Comparison of ENCODE assay signal across 8 cellular contexts in the genomic region with DNA sequence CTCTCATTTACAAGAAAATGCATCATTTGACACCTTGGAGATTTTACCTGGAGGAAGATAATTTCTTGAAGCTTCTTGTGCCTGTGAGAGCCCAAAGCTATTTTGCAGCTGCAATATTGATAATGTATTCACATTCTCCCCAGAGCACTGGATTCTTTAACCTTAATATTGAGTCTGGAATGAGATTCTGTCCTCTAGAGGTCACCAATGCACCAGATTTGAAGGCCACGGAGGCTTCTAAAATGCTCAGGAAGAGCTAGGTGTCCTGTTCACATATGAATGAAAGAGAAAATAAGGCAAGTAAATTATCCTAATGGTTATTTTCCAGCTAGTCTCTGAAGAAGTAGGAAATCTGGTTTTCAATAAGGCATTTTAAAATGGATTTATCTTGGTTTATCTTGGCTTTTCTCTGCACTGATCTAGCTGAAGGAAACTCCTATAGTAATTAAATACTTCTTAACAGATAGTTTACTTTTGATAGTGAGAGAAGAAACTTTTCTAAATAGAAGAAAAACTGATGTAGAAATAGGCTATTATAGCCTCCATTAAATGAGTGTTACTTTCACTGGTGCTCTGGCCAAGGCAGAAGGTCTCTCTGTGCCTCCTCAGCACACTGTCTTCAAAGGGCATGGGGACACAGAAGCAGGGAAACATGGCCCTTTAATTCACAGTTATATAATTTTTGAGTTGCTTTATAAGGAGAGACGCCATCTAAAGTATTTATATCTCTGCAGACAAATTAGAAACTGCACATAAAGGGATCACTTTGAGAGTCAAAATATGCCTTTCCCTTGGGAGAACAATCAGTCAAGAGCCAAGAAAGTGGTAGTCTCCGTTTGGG.
DNase-seq lines count a peak whose midpoint lies in the region; ATAC-seq and TF ChIP-seq lines count a peak whose summit lies in the region.

No MANE protein-coding gene starts in this region.

- no CpG with 5 or more reads among the region's 3 CpGs for WGBS in iPS DF 6.9 (ENCODE audit: insufficient coverage, insufficient read length)
- 53% methylated on average over 3 of the region's 3 CpGs for WGBS in smooth muscle cell (ENCODE audit: low lambda C conversion rate)

- in situ Hi-C loops in astrocyte of the spinal cord (cut with HindIII; ENCODE audit: low sequenced_read_pairs) = loop anchor here (25.0 kb wide), 1 partner anchor 683 kb away; a partner anchor contains a TSS

- ATAC-seq in Right ventricle myocardium inferior = peak; percentile 79
- peak; percentile 72 for ATAC-seq in HG02798 (IDR thresholded peaks at IDR 0.05; ENCODE audit: poor library complexity, unreplicated experiment)
- no peak for ATAC-seq in T-helper 17 cell

- H3K4me1 ChIP-seq in iPS DF 6.9 (ENCODE audit: control insufficient read depth, insufficient read depth, low read length) = no peaks in the 10 kb centered on the region
- H3K4me1 ChIP-seq in smooth muscle cell (ENCODE audit: low read depth) = peaks cover 11% of the 10 kb centered on the region

- H3K36me3 Mint-ChIP-seq in T-helper 17 cell (ENCODE audit: low read depth) = no peaks in the 10 kb centered on the region

- peaks cover 3% of the 10 kb centered on the region for H3K4me1 Mint-ChIP-seq in T-helper 17 cell

- H3K9me3 ChIP-seq in iPS DF 6.9 (ENCODE audit: control insufficient read depth, insufficient read depth, low read length) = no peaks in the 10 kb centered on the region
- H3K9me3 ChIP-seq in smooth muscle cell (replicated peaks; ENCODE audit: low read depth) = no peaks in the 10 kb centered on the region
- H3K9me3 ChIP-seq in T-helper 17 cell (ENCODE audit: control insufficient read depth, low read length, poor library complexity, severe bottlenecking) = no peaks in the 10 kb centered on the region

- H3K79me2 ChIP-seq in smooth muscle cell (ENCODE audit: low read depth) = no peaks in the 10 kb centered on the region

- H3K27ac ChIP-seq in iPS DF 6.9 (ENCODE audit: low read length) = no peak overlapping the region
- no peak overlapping the region for H3K27ac ChIP-seq in smooth muscle cell (ENCODE audit: low read depth)

- no peak for DNase-seq in Right ventricle myocardium inferior (ENCODE audit: missing footprints)
- no peak for DNase-seq in cardiac septum (ENCODE audit: low spot score)
- peak; percentile 77 for DNase-seq in NCI-H748 (lab: John Stamatoyannopoulos, UW; ENCODE audit: unreplicated experiment)
- peak; percentile 88 for DNase-seq in astrocyte of the spinal cord (ENCODE audit: low read depth, low spot score)
- DNase-seq in iPS DF 6.9 (ENCODE audit: low read depth, low spot score) = peak; percentile 27
- DNase-seq in smooth muscle cell (lab: John Stamatoyannopoulos, UW; ENCODE audit: unreplicated experiment) = no peak
- no peak for DNase-seq in T-helper 17 cell

- TF ChIP-seq CTCF in astrocyte of the spinal cord (IDR thresholded peaks at IDR 0.05; ENCODE audit: low read depth, low read length) (peak; percentile 58), smooth muscle cell (IDR thresholded peaks at IDR 0.05; ENCODE audit: borderline replicate concordance, insufficient read depth, poor library complexity, severe bottlenecking) (peak; percentile 77)

- H3K27ac Mint-ChIP-seq in T-helper 17 cell = no peak overlapping the region

- peak overlapping the region; percentile 53 for H2AFZ ChIP-seq in smooth muscle cell (ENCODE audit: low read depth)

- peaks cover 29% of the 10 kb centered on the region for H3K27me3 Mint-ChIP-seq in T-helper 17 cell

- H3K27me3 ChIP-seq in iPS DF 6.9 (ENCODE audit: control insufficient read depth, insufficient read depth, low read length) = no peaks in the 10 kb centered on the region
- H3K27me3 ChIP-seq in smooth muscle cell (ENCODE audit: low read depth) = no peaks in the 10 kb centered on the region

- no peaks in the 10 kb centered on the region for H3K36me3 ChIP-seq in iPS DF 6.9 (ENCODE audit: control insufficient read depth, insufficient read depth, low read length)
- H3K36me3 ChIP-seq in smooth muscle cell (ENCODE audit: low read depth) = no peaks in the 10 kb centered on the region

- no peaks in the 10 kb centered on the region for H4K20me1 ChIP-seq in smooth muscle cell (ENCODE audit: low read depth)

- H3K4me3 ChIP-seq in astrocyte of the spinal cord (ENCODE audit: low read depth, low read length) (no peak overlapping the region), iPS DF 6.9 (ENCODE audit: low read length) (no peak overlapping the region), smooth muscle cell (no peak overlapping the region)

- H3K4me3 Mint-ChIP-seq in T-helper 17 cell = no peak overlapping the region

- intact Hi-C loops in Right ventricle myocardium inferior (cut with DNase I) = loop anchor here (1.0 to 5.0 kb wide), 6 partner anchors 77 to 681 kb away; a partner anchor contains a TSS
- intact Hi-C loops in cardiac septum (cut with DNase I) = loop anchor here (1.0 to 5.0 kb wide), 6 partner anchors 109 to 681 kb away; a partner anchor contains a TSS

- H3K9ac ChIP-seq in smooth muscle cell (ENCODE audit: low read depth) = no peak overlapping the region

- H3K4me2 ChIP-seq in smooth muscle cell = peak overlapping the region; percentile 2

- H3F3A ChIP-seq in smooth muscle cell (ENCODE audit: low read depth) = peaks cover 27% of the 10 kb centered on the region

Comparison
In these comparisons a context has a peak if more than half of its experiments do, and no peak if none do; other contexts are left out.
1. DNase-seq: peak in NCI-H748 (single experiment), astrocyte of the spinal cord (single experiment) and iPS DF 6.9 (single experiment); none in Right ventricle myocardium inferior (single experiment), cardiac septum (single experiment), smooth muscle cell (single experiment) and T-helper 17 cell (0 of 3).